ENCODE assay signal across 4 cellular contexts in the genomic region with DNA sequence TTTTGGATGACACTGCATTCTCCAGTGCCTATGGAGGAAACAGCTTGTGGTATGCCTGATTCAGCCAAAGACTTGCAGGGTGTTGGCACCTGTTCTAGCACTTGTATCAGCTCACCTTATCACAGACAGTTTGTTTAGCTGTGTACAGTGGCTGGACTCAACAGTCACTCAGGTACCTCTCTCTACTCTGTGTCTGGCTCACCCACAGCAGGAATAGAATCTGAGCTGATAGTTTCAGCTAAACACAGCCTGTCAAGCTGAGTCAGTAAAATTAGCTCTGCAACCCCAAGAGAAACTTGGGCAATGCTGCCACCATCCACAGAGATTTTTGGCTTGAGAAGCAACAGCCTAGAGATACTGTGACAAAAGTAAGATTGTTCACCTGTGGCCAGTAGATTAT.
"Had no signal": no experiment of that assay in that cellular context is flagged by ENCODE, and none has a peak within 500 bp of the region (broad histone marks: within the 10 kb centered on the region; RNA-seq: fewer than 3 reads in every experiment).

No MANE protein-coding gene starts in this region.

- ATAC-seq: GM23338 had no signal

- DNase-seq: H9, HCEC 1CT, IMR-90 had no signal

- H3K4me3 ChIP-seq: GM23338 had no signal
